In genomic region chr13:40564342-40564997, GRCh38 we compare ENCODE assay signal across 8 cellular contexts.
DNase-seq lines count a peak whose midpoint lies in the region; ATAC-seq and TF ChIP-seq lines count a peak whose summit lies in the region.

No MANE protein-coding gene starts in this region.

- no peaks in the 10 kb centered on the region for H3K9me3 ChIP-seq in upper lobe of right lung

- peak overlapping the region; percentile 18 for H3K27ac ChIP-seq in upper lobe of right lung

- H3K9me3 Mint-ChIP-seq in activated naive CD4-positive, alpha-beta T cell treated with anti-CD3 and anti-CD28 coated beads, Interleukin-2, amount 50 U/mL, for 24 hours = no peaks in the 10 kb centered on the region
- H3K9me3 Mint-ChIP-seq in activated naive CD8-positive, alpha-beta T cell treated with anti-CD3 and anti-CD28 coated beads for 36 hours = peaks cover 5% of the 10 kb centered on the region

- peaks cover 7% of the 10 kb centered on the region for H3K36me3 ChIP-seq in upper lobe of right lung

- DNase-seq in activated naive CD4-positive, alpha-beta T cell treated with anti-CD3 and anti-CD28 coated beads, Interleukin-2, amount 50 U/mL, for 16 hours = no peak
- DNase-seq in activated naive CD8-positive, alpha-beta T cell treated with anti-CD3 and anti-CD28 coated beads for 36 hours = peak; percentile 27
- peak; percentile 31 for DNase-seq in left kidney (ENCODE audit: low read depth, low spot score)
- no peak for DNase-seq in upper lobe of right lung
- no peak for DNase-seq in NCI-H2081 (lab: John Stamatoyannopoulos, UW)

- peaks cover 12% of the 10 kb centered on the region for H3K36me3 Mint-ChIP-seq in activated naive CD4-positive, alpha-beta T cell treated with anti-CD3 and anti-CD28 coated beads, Interleukin-2, amount 50 U/mL, for 24 hours
- peaks cover 31% of the 10 kb centered on the region for H3K36me3 Mint-ChIP-seq in activated naive CD8-positive, alpha-beta T cell treated with anti-CD3 and anti-CD28 coated beads for 36 hours

- H3K27ac Mint-ChIP-seq in activated naive CD4-positive, alpha-beta T cell treated with anti-CD3 and anti-CD28 coated beads, Interleukin-2, amount 50 U/mL, for 24 hours = peak overlapping the region; percentile 92
- peak overlapping the region; percentile 88 for H3K27ac Mint-ChIP-seq in activated naive CD8-positive, alpha-beta T cell treated with anti-CD3 and anti-CD28 coated beads for 36 hours

- H3K4me1 ChIP-seq in upper lobe of right lung = peaks cover 54% of the 10 kb centered on the region

- H3K27me3 ChIP-seq in upper lobe of right lung = no peaks in the 10 kb centered on the region

- ATAC-seq in upper lobe of right lung (peak; percentile 33), HG02852 (IDR thresholded peaks at IDR 0.05; ENCODE audit: unreplicated experiment) (no peak), GM21367 (IDR thresholded peaks at IDR 0.05; ENCODE audit: unreplicated experiment) (no peak)

- H3K4me3 ChIP-seq in upper lobe of right lung = no peak overlapping the region

- no peaks in the 10 kb centered on the region for H3K27me3 Mint-ChIP-seq in activated naive CD4-positive, alpha-beta T cell treated with anti-CD3 and anti-CD28 coated beads, Interleukin-2, amount 50 U/mL, for 24 hours
- no peaks in the 10 kb centered on the region for H3K27me3 Mint-ChIP-seq in activated naive CD8-positive, alpha-beta T cell treated with anti-CD3 and anti-CD28 coated beads for 36 hours

- TF ChIP-seq CTCF in upper lobe of right lung (IDR thresholded peaks at IDR 0.05) = no peak

- peaks cover 91% of the 10 kb centered on the region for H3K4me1 Mint-ChIP-seq in activated naive CD4-positive, alpha-beta T cell treated with anti-CD3 and anti-CD28 coated beads, Interleukin-2, amount 50 U/mL, for 24 hours
- H3K4me1 Mint-ChIP-seq in activated naive CD8-positive, alpha-beta T cell treated with anti-CD3 and anti-CD28 coated beads for 36 hours = peaks cover 80% of the 10 kb centered on the region

- peak overlapping the region; percentile 23 for H3K4me3 Mint-ChIP-seq in activated naive CD4-positive, alpha-beta T cell treated with anti-CD3 and anti-CD28 coated beads, Interleukin-2, amount 50 U/mL, for 24 hours
- H3K4me3 Mint-ChIP-seq in activated naive CD8-positive, alpha-beta T cell treated with anti-CD3 and anti-CD28 coated beads for 36 hours = peak overlapping the region; percentile 42

- intact Hi-C loops in upper lobe of right lung (cut with DNase I) = no loop called here

Comparison
In these comparisons a context has a peak if more than half of its experiments do, and no peak if none do; other contexts are left out.
1. DNase-seq: peak in activated naive CD8-positive, alpha-beta T cell treated with anti-CD3 and anti-CD28 coated beads for 36 hours (single experiment) and left kidney (single experiment); none in activated naive CD4-positive, alpha-beta T cell treated with anti-CD3 and anti-CD28 coated beads, Interleukin-2, amount 50 U/mL, for 16 hours (single experiment), upper lobe of right lung (single experiment) and NCI-H2081 (0 of 2).